ENCODE assay signal across 11 cellular contexts in genomic region chr4:138003248-138003647, GRCh38.
A peak's percentile ranks its signal among the peaks of the same experiment; 100 is the strongest.
DNase-seq lines count a peak whose midpoint lies in the region; ATAC-seq and TF ChIP-seq lines count a peak whose summit lies in the region.
"Had no signal": no experiment of that assay in that cellular context is flagged by ENCODE, and none has a peak within 500 bp of the region (broad histone marks: within the 10 kb centered on the region; RNA-seq: fewer than 3 reads in every experiment).

No MANE protein-coding gene starts in this region.

- H3K4me1 Mint-ChIP-seq in glutamatergic neuron (ENCODE audit: low read depth, unreplicated experiment), result no peaks in the 10 kb centered on the region
- H3K4me1 Mint-ChIP-seq: activated CD4-positive, alpha-beta T cell treated with anti-CD3 and anti-CD28 coated beads, Interleukin-2, amount 10 ng/mL, durations not matched to agents 24 days and 14 days had no signal

- H3K4me1 ChIP-seq in adipocyte (ENCODE audit: control insufficient read depth, insufficient read depth, low read length), result peaks cover 17% of the 10 kb centered on the region

- H3K9me3 ChIP-seq in adipocyte (ENCODE audit: control insufficient read depth, low read length), result no peaks in the 10 kb centered on the region

- no peak overlapping the region for H3K27ac ChIP-seq in substantia nigra (ENCODE audit: low read depth, low read length, poor library complexity, severe bottlenecking)

- H3K4me3 Mint-ChIP-seq in glutamatergic neuron (ENCODE audit: unreplicated experiment), result no peak overlapping the region
- H3K4me3 Mint-ChIP-seq: activated CD4-positive, alpha-beta T cell treated with anti-CD3 and anti-CD28 coated beads, Interleukin-2, amount 10 ng/mL, durations not matched to agents 24 days and 14 days; activated naive CD8-positive, alpha-beta T cell had no signal

- H3K36me3 Mint-ChIP-seq in glutamatergic neuron (ENCODE audit: unreplicated experiment), result no peaks in the 10 kb centered on the region
- H3K36me3 Mint-ChIP-seq: activated naive CD8-positive, alpha-beta T cell had no signal

- no peak overlapping the region for H3K4me3 ChIP-seq in adipocyte (ENCODE audit: low read length)

- DNase-seq in adipocyte (ENCODE audit: low read depth), result peak; percentile 16
- no peak for DNase-seq in substantia nigra (lab: John Stamatoyannopoulos, UW)
- DNase-seq in glutamatergic neuron, result no peak
- no peak for DNase-seq in NOMO-1 (lab: John Stamatoyannopoulos, UW; ENCODE audit: unreplicated experiment in 2 of 2)
- DNase-seq in T1000 (lab: John Stamatoyannopoulos, UW), result no peak
- DNase-seq: activated CD4-positive, alpha-beta T cell treated with anti-CD3 and anti-CD28 coated beads, Interleukin-2, amount 10 ng/mL, durations not matched to agents 24 days and 14 days; NCI-H2081 treated with DMSO at 0.1 percent for 48 hours had no signal

- peak; percentile 99 for ATAC-seq in GM18499 (IDR thresholded peaks at IDR 0.05; ENCODE audit: insufficient read depth, unreplicated experiment)
- peak; percentile 95 for ATAC-seq in GM21381 (IDR thresholded peaks at IDR 0.05; ENCODE audit: unreplicated experiment)
- peak; percentile 98 for ATAC-seq in HG03039 (IDR thresholded peaks at IDR 0.05; ENCODE audit: unreplicated experiment)

- H3K27ac Mint-ChIP-seq in glutamatergic neuron (ENCODE audit: unreplicated experiment), result no peak overlapping the region
- H3K27ac Mint-ChIP-seq: activated CD4-positive, alpha-beta T cell treated with anti-CD3 and anti-CD28 coated beads, Interleukin-2, amount 10 ng/mL, durations not matched to agents 24 days and 14 days; activated naive CD8-positive, alpha-beta T cell had no signal

- no peaks in the 10 kb centered on the region for H3K27me3 ChIP-seq in adipocyte (replicated peaks; ENCODE audit: control insufficient read depth, insufficient read depth, low read length)

- no peaks in the 10 kb centered on the region for H3K36me3 ChIP-seq in adipocyte (ENCODE audit: control insufficient read depth, insufficient read depth, low read length, severe bottlenecking)

- TF ChIP-seq CTCF in glutamatergic neuron (IDR thresholded peaks at IDR 0.05; ENCODE audit: partially characterized antibody, unreplicated experiment), result no peak

- no peak overlapping the region for H3K9ac ChIP-seq in adipocyte (ENCODE audit: low read length)

- H3K27me3 Mint-ChIP-seq in glutamatergic neuron (ENCODE audit: unreplicated experiment), result no peaks in the 10 kb centered on the region
- H3K27me3 Mint-ChIP-seq: activated CD4-positive, alpha-beta T cell treated with anti-CD3 and anti-CD28 coated beads, Interleukin-2, amount 10 ng/mL, durations not matched to agents 24 days and 14 days had no signal

- no peaks in the 10 kb centered on the region for H3K9me3 Mint-ChIP-seq in glutamatergic neuron (ENCODE audit: unreplicated experiment)
- H3K9me3 Mint-ChIP-seq: activated CD4-positive, alpha-beta T cell treated with anti-CD3 and anti-CD28 coated beads, Interleukin-2, amount 10 ng/mL, durations not matched to agents 24 days and 14 days had no signal
